In genomic region chr16:57923418-57923817, GRCh38 we compare ENCODE assay signal across 1 cellular context.
A peak's percentile ranks its signal among the peaks of the same experiment; 100 is the strongest.
TF ChIP-seq lines count a peak whose summit lies in the region.

No MANE protein-coding gene starts in this region.

TF ChIP-seq in K562, 482 proteins besides CTCF, POLR2A, EP300 and RAD21:
- TF ChIP-seq SRSF9 (IDR thresholded peaks at IDR 0.05; ENCODE audit: borderline replicate concordance, low read depth, low read length) (no peak), BCL6 (CRISPR knock-in tag; IDR thresholded peaks at IDR 0.05) (no peak), RBM25 (IDR thresholded peaks at IDR 0.05; ENCODE audit: low read depth, low read length, severe bottlenecking) (peak; percentile 83), ZNF717 (CRISPR knock-in tag; IDR thresholded peaks at IDR 0.05) (no peak), SP1 (CRISPR knock-in tag; IDR thresholded peaks at IDR 0.05) (no peak), POLR2AphosphoS2 (IDR thresholded peaks at IDR 0.05; ENCODE audit: low read length) (no peak), KHSRP (IDR thresholded peaks at IDR 0.05) (no peak), POLR3A (IDR thresholded peaks at IDR 0.05; ENCODE audit: borderline replicate concordance, extremely low read depth, insufficient read depth, insufficient read length) (no peak), ZNF282 (CRISPR knock-in tag; IDR thresholded peaks at IDR 0.05) (no peak), ZNF592 (IDR thresholded peaks at IDR 0.05) (no peak), THAP12 (CRISPR knock-in tag; IDR thresholded peaks at IDR 0.05) (no peak), TEAD1 (CRISPR knock-in tag; IDR thresholded peaks at IDR 0.05) (no peak), GABPB2 (CRISPR knock-in tag; conservative IDR thresholded peaks at IDR 0.05) (no peak), BCOR (IDR thresholded peaks at IDR 0.05) (peak; percentile 47; the same call in 1 of the 2 replicates), ZFP1 (CRISPR knock-in tag; IDR thresholded peaks at IDR 0.05) (no peak), MAZ (CRISPR knock-in tag; conservative IDR thresholded peaks at IDR 0.05 in 1 of 2, IDR thresholded peaks at IDR 0.05 in 1 of 2) (no peak)
TF ChIP-seq in K562: peak in this region for 2.
